Comparison of ENCODE assay signal across 8 cellular contexts in genomic region chr19:42285546-42285945, GRCh38. TPM values are rescaled to one million over a fixed set of nuclear protein-coding genes. Genes with fewer than 3 reads are reported as not detected.
DNase-seq lines count a peak whose midpoint lies in the region; ATAC-seq, FAIRE-seq and TF ChIP-seq lines count a peak whose summit lies in the region.

No MANE protein-coding gene starts in this region.

- H3K27me3 Mint-ChIP-seq in HFFc6 (ENCODE audit: insufficient read depth): peaks cover 3% of the 10 kb centered on the region
- H3K27me3 Mint-ChIP-seq in naive B cell: no peaks in the 10 kb centered on the region

- H3K4me1 Mint-ChIP-seq in HFFc6 (ENCODE audit: low read depth) (peaks cover 20% of the 10 kb centered on the region), naive B cell (peaks cover 29 to 37% (median 36%) of the 10 kb centered on the region in 3 donors)

- peaks cover 31% of the 10 kb centered on the region for H3K36me3 ChIP-seq in bronchial epithelial cell (ENCODE audit: control insufficient read depth, insufficient read depth, low read length)

- H3K36me3 Mint-ChIP-seq in HFFc6 (ENCODE audit: low read depth): no peaks in the 10 kb centered on the region
- no peaks in the 10 kb centered on the region for H3K36me3 Mint-ChIP-seq in naive B cell

- ATAC-seq in naive B cell (ENCODE audit: low read depth in 2 of 2) (no peak), HG03457 (IDR thresholded peaks at IDR 0.05; ENCODE audit: unreplicated experiment) (no peak), HG02763 (IDR thresholded peaks at IDR 0.05; ENCODE audit: unreplicated experiment) (no peak)

- H3K27me3 ChIP-seq in bronchial epithelial cell (ENCODE audit: control insufficient read depth, insufficient read depth, low read length): no peaks in the 10 kb centered on the region

- H3K4me3 ChIP-seq in AG04449 (ENCODE audit: low read depth, low read length): peak overlapping the region; percentile 69
- no peak overlapping the region for H3K4me3 ChIP-seq in bronchial epithelial cell (ENCODE audit: low read depth, low read length)

- H3K9me3 Mint-ChIP-seq in HFFc6 (no peaks in the 10 kb centered on the region), naive B cell (no peaks in the 10 kb centered on the region)

- POLR2A ChIA-PET in AG04449 (lab: Yijun Ruan, JAX): interaction anchor here (1.9 kb wide), 1 partner anchor 15 kb away, joined by 6 read pairs; no protein-coding TSS in a partner anchor

- no peak for TF ChIP-seq CTCF in AG04449 (IDR thresholded peaks at IDR 0.05; ENCODE audit: insufficient read depth, low read length, missing control alignments)
- no peak; the same call in none of the 2 replicates for TF ChIP-seq CTCF in HFFc6 (IDR thresholded peaks at IDR 0.05)
- no peak for TF ChIP-seq CTCF in bronchial epithelial cell (IDR thresholded peaks at IDR 0.05; ENCODE audit: insufficient read depth, low read length, severe bottlenecking)

- peak; percentile 66 for FAIRE-seq in bronchial epithelial cell (lab: Jason Lieb, UNC)

- H3K4me3 Mint-ChIP-seq in HFFc6: peak overlapping the region; percentile 87
- H3K4me3 Mint-ChIP-seq in naive B cell: peak overlapping the region; percentile 82 to 95 (median 88)

- H3K27ac Mint-ChIP-seq in HFFc6 (peak overlapping the region; percentile 68), naive B cell (peak overlapping the region; percentile 38 to 97 (median 94))

- CTCF ChIA-PET in AG04449 (lab: Yijun Ruan, JAX): interaction anchor here (1.0 to 5.1 kb wide), 6 partner anchors 8 to 45 kb away, joined by 3 to 48 read pairs (median 4); no protein-coding TSS in a partner anchor

- DNase-seq in AG04449 (ENCODE audit: low read depth, low spot score) (no peak), HFFc6 (no peak), bronchial epithelial cell (ENCODE audit: low read depth) (no peak), naive B cell (no peak), NCI-H345 (lab: John Stamatoyannopoulos, UW) (no peak), COLO668 (lab: John Stamatoyannopoulos, UW; ENCODE audit: unreplicated experiment) (no peak)

RNA-seq across cellular contexts. Expression of gene PRR19, which starts 16.4 kb away (rescaled TPM):
- 1 to 10 TPM in 1 of 6 experiments, under 1 TPM in 5; 0.67 to 2.0 (median 0.86) TPM for total RNA-seq in HFFc6 (2021; fragmentation: NEBNext Ultra II Directional; extraction: Animal tissue kit (Norgen Biotek cat#: 25700))
- not detected in 2 replicates for total RNA-seq in bronchial epithelial cell
- polyA plus RNA-seq in naive B cell (ENCODE audit: low read depth in 6 of 6): under 1 TPM in 3 of 6 donors, not detected in 3; 0.25 to 0.51 (median 0.34) TPM

RNA-seq across cellular contexts. Expression of gene CIC, which starts 16.5 kb away (rescaled TPM):
- 10 to 100 TPM; 67.6 to 75.4 (median 73.7) TPM for total RNA-seq in HFFc6 (2021; fragmentation: NEBNext Ultra II Directional; extraction: Animal tissue kit (Norgen Biotek cat#: 25700))
- 7.1 and 9.3 TPM in 2 replicates for total RNA-seq in bronchial epithelial cell
- 1 to 10 TPM in 5 of 6 donors, under 1 TPM in 1; 0.05 to 5.3 (median 2.1) TPM for polyA plus RNA-seq in naive B cell (ENCODE audit: low read depth in 6 of 6)

RNA-seq across cellular contexts. Expression of gene PAFAH1B3, which starts 16.9 kb away (rescaled TPM):
- 10 to 100 TPM; 32.3 to 43.5 (median 40.7) TPM for total RNA-seq in HFFc6 (2021; fragmentation: NEBNext Ultra II Directional; extraction: Animal tissue kit (Norgen Biotek cat#: 25700))
- total RNA-seq in bronchial epithelial cell: 29.4 and 36.9 TPM in 2 replicates
- polyA plus RNA-seq in naive B cell (ENCODE audit: low read depth in 6 of 6): 10 to 100 TPM; 12.3 to 25.9 (median 24.4) TPM

RNA-seq across cellular contexts. Expression of gene TMEM145, which starts 27.6 kb away (rescaled TPM):
- total RNA-seq in HFFc6 (2021; fragmentation: NEBNext Ultra II Directional; extraction: Animal tissue kit (Norgen Biotek cat#: 25700)): under 1 TPM; 0.12 to 0.47 (median 0.34) TPM
- total RNA-seq in bronchial epithelial cell: 0.26 TPM in 1 of 2 replicates, not detected in the other
- not detected for polyA plus RNA-seq in naive B cell (ENCODE audit: low read depth in 6 of 6)

RNA-seq across cellular contexts. Expression of gene ERF, which starts 30.6 kb away (rescaled TPM):
- 10 to 100 TPM; 74.7 to 87.8 (median 78.8) TPM for total RNA-seq in HFFc6 (2021; fragmentation: NEBNext Ultra II Directional; extraction: Animal tissue kit (Norgen Biotek cat#: 25700))
- total RNA-seq in bronchial epithelial cell: 10.8 and 11.6 TPM in 2 replicates
- polyA plus RNA-seq in naive B cell (ENCODE audit: low read depth in 6 of 6): 1 to 10 TPM in 5 of 6 donors, under 1 TPM in 1; 0.68 to 8.2 (median 3.8) TPM
